Comparison of ENCODE assay signal across 20 cellular contexts in genomic region chr2:47636596-47636995, GRCh38.
"Had no signal": no experiment of that assay in that cellular context is flagged by ENCODE, and none has a peak within 500 bp of the region (broad histone marks: within the 10 kb centered on the region; RNA-seq: fewer than 3 reads in every experiment).

No MANE protein-coding gene starts in this region.

- H3K9me3 Mint-ChIP-seq: activated B cell treated with CpG ODN at 0.5 μM for 24 hours; activated CD4-positive, alpha-beta memory T cell treated with anti-CD3 and anti-CD28 coated beads, Interleukin-2, amount 10 ng/mL, durations not matched to agents 7 days and 5 days; activated naive CD8-positive, alpha-beta T cell treated with anti-CD3 and anti-CD28 coated beads, Interleukin-2, amount 10 ng/mL, durations not matched to agents 7 days and 5 days; central memory CD8-positive, alpha-beta T cell had no signal

- H3K36me3 Mint-ChIP-seq: activated CD8-positive, alpha-beta memory T cell treated with anti-CD3 and anti-CD28 coated beads, Interleukin-2, amount 10 ng/mL, durations not matched to agents 7 days and 5 days; activated naive CD8-positive, alpha-beta T cell treated with anti-CD3 and anti-CD28 coated beads, Interleukin-2, amount 10 ng/mL, durations not matched to agents 7 days and 5 days; brain; T-cell; type B pancreatic cell had no signal

- H3K4me1 Mint-ChIP-seq: activated CD4-positive, alpha-beta memory T cell treated with anti-CD3 and anti-CD28 coated beads, Interleukin-2, amount 10 ng/mL, durations not matched to agents 7 days and 5 days; activated CD8-positive, alpha-beta memory T cell treated with anti-CD3 and anti-CD28 coated beads, Interleukin-2, amount 10 ng/mL, durations not matched to agents 7 days and 5 days; central memory CD8-positive, alpha-beta T cell; T-cell had no signal

- H3K27me3 ChIP-seq: testis had no signal

- H3K27ac Mint-ChIP-seq: activated B cell treated with CpG ODN at 0.5 μM for 24 hours; activated CD4-positive, alpha-beta memory T cell treated with anti-CD3 and anti-CD28 coated beads, Interleukin-2, amount 10 ng/mL, durations not matched to agents 7 days and 5 days; activated CD8-positive, alpha-beta memory T cell treated with anti-CD3 and anti-CD28 coated beads, Interleukin-2, amount 10 ng/mL, durations not matched to agents 7 days and 5 days; activated naive CD8-positive, alpha-beta T cell treated with anti-CD3 and anti-CD28 coated beads, Interleukin-2, amount 10 ng/mL, durations not matched to agents 7 days and 5 days; T-cell; type B pancreatic cell had no signal

- ATAC-seq: activated CD8-positive, alpha-beta memory T cell treated with anti-CD3 and anti-CD28 coated beads, Interleukin-2, amount 10 ng/mL, durations not matched to agents 7 days and 5 days; left lobe of liver; psoas muscle; right cardiac atrium; T-cell had no signal

- H3K9me3 ChIP-seq: psoas muscle, testis had no signal

- H3K27me3 Mint-ChIP-seq: activated B cell treated with CpG ODN at 0.5 μM for 24 hours; activated CD8-positive, alpha-beta memory T cell treated with anti-CD3 and anti-CD28 coated beads, Interleukin-2, amount 10 ng/mL, durations not matched to agents 7 days and 5 days; activated naive CD8-positive, alpha-beta T cell treated with anti-CD3 and anti-CD28 coated beads, Interleukin-2, amount 10 ng/mL, durations not matched to agents 7 days and 5 days; T-cell had no signal

- H3K4me3 ChIP-seq: coronary artery, psoas muscle, skin epidermis, testis had no signal

- H3K27ac ChIP-seq: coronary artery, psoas muscle, testis had no signal

- H3K4me1 ChIP-seq: psoas muscle had no signal

- H3K4me3 Mint-ChIP-seq: activated B cell treated with CpG ODN at 0.5 μM for 24 hours; activated CD4-positive, alpha-beta memory T cell treated with anti-CD3 and anti-CD28 coated beads, Interleukin-2, amount 10 ng/mL, durations not matched to agents 7 days and 5 days; activated CD8-positive, alpha-beta memory T cell treated with anti-CD3 and anti-CD28 coated beads, Interleukin-2, amount 10 ng/mL, durations not matched to agents 7 days and 5 days; activated naive CD8-positive, alpha-beta T cell treated with anti-CD3 and anti-CD28 coated beads, Interleukin-2, amount 10 ng/mL, durations not matched to agents 7 days and 5 days; brain; central memory CD8-positive, alpha-beta T cell; T-cell; type B pancreatic cell had no signal

- DNase-seq: activated B cell treated with CpG ODN at 0.5 μM for 24 hours; activated CD4-positive, alpha-beta memory T cell treated with anti-CD3 and anti-CD28 coated beads, Interleukin-2, amount 10 ng/mL, durations not matched to agents 7 days and 5 days; activated CD4-positive, alpha-beta T cell treated with anti-CD3 and anti-CD28 coated beads for 48 hours; activated CD8-positive, alpha-beta memory T cell treated with anti-CD3 and anti-CD28 coated beads, Interleukin-2, amount 10 ng/mL, durations not matched to agents 7 days and 5 days; activated naive CD4-positive, alpha-beta T cell treated with Interleukin-2 at 50 U/mL for 16 hours; activated naive CD8-positive, alpha-beta T cell treated with anti-CD3 and anti-CD28 coated beads, Interleukin-2, amount 10 ng/mL, durations not matched to agents 7 days and 5 days; kidney; midbrain; psoas muscle; right cardiac atrium; stimulated activated CD4-positive, alpha-beta T cell treated with anti-CD3 and anti-CD28 coated beads, Interleukin-15, amount 100 ng/mL, for 24 hours; stimulated activated CD4-positive, alpha-beta T cell treated with anti-CD3 and anti-CD28 coated beads, Interleukin-4, amount 100 ng/mL, for 1 hour; T-cell; testis had no signal
